In genomic region chr16:87404764-87405625, GRCh38 we compare ENCODE assay signal across 2 cellular contexts.
TF ChIP-seq lines count a peak whose summit lies in the region.

No MANE protein-coding gene starts in this region.

TF ChIP-seq in IMR-90, 13 proteins besides CTCF, POLR2A, EP300 and RAD21:
- TF ChIP-seq, protein P1, sequence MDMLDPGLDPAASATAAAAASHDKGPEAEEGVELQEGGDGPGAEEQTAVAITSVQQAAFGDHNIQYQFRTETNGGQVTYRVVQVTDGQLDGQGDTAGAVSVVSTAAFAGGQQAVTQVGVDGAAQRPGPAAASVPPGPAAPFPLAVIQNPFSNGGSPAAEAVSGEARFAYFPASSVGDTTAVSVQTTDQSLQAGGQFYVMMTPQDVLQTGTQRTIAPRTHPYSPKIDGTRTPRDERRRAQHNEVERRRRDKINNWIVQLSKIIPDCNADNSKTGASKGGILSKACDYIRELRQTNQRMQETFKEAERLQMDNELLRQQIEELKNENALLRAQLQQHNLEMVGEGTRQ (IDR thresholded peaks at IDR 0.05; ENCODE audit: low read depth, low read length): no peak
- TF ChIP-seq MXI1 (IDR thresholded peaks at IDR 0.05; ENCODE audit: borderline replicate concordance, low read depth, low read length): no peak
- TF ChIP-seq, protein P2, sequence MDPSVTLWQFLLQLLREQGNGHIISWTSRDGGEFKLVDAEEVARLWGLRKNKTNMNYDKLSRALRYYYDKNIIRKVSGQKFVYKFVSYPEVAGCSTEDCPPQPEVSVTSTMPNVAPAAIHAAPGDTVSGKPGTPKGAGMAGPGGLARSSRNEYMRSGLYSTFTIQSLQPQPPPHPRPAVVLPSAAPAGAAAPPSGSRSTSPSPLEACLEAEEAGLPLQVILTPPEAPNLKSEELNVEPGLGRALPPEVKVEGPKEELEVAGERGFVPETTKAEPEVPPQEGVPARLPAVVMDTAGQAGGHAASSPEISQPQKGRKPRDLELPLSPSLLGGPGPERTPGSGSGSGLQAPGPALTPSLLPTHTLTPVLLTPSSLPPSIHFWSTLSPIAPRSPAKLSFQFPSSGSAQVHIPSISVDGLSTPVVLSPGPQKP (IDR thresholded peaks at IDR 0.05; ENCODE audit: borderline replicate concordance, low read depth, low read length): no peak
- no peak for TF ChIP-seq CHD1 (IDR thresholded peaks at IDR 0.05; ENCODE audit: low read depth, low read length)
- TF ChIP-seq BHLHE40 (IDR thresholded peaks at IDR 0.05; ENCODE audit: low read depth, low read length): no peak
- no peak for TF ChIP-seq RFX5 (IDR thresholded peaks at IDR 0.05; ENCODE audit: low read depth, low read length)
- TF ChIP-seq RCOR1 (IDR thresholded peaks at IDR 0.05; ENCODE audit: insufficient replicate concordance, low read length): no peak
- no peak for TF ChIP-seq MAZ (IDR thresholded peaks at IDR 0.05; ENCODE audit: borderline replicate concordance, low read depth, low read length)
- TF ChIP-seq NFE2L2 (IDR thresholded peaks at IDR 0.05; ENCODE audit: low read depth, low read length): no peak
- no peak for TF ChIP-seq MAFK (IDR thresholded peaks at IDR 0.05; ENCODE audit: low read depth, low read length)
- TF ChIP-seq SMC3 (IDR thresholded peaks at IDR 0.05; ENCODE audit: low read depth, low read length): no peak
- TF ChIP-seq CEBPB (IDR thresholded peaks at IDR 0.05; ENCODE audit: low read depth, low read length): no peak
- no peak for TF ChIP-seq FOS (IDR thresholded peaks at IDR 0.05; ENCODE audit: low read depth, low read length)

TF ChIP-seq in GM12878, 131 proteins besides CTCF, POLR2A, EP300 and RAD21:
- TF ChIP-seq, protein P3, sequence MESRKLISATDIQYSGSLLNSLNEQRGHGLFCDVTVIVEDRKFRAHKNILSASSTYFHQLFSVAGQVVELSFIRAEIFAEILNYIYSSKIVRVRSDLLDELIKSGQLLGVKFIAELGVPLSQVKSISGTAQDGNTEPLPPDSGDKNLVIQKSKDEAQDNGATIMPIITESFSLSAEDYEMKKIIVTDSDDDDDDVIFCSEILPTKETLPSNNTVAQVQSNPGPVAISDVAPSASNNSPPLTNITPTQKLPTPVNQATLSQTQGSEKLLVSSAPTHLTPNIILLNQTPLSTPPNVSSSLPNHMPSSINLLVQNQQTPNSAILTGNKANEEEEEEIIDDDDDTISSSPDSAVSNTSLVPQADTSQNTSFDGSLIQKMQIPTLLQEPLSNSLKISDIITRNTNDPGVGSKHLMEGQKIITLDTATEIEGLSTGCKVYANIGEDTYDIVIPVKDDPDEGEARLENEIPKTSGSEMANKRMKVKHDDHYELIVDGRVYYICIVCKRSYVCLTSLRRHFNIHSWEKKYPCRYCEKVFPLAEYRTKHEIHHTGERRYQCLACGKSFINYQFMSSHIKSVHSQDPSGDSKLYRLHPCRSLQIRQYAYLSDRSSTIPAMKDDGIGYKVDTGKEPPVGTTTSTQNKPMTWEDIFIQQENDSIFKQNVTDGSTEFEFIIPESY (IDR thresholded peaks at IDR 0.05): no peak
- no peak for TF ChIP-seq CREM (IDR thresholded peaks at IDR 0.05; ENCODE audit: low read depth)
